18 cellular contexts compared by ENCODE assay signal in genomic region chr10:26821699-26822542, GRCh38. TPM values are rescaled to one million over a fixed set of nuclear protein-coding genes. Genes with fewer than 3 reads are reported as not detected.
DNase-seq lines count a peak whose midpoint lies in the region; ATAC-seq and TF ChIP-seq lines count a peak whose summit lies in the region.
"Had no signal": no experiment of that assay in that cellular context is flagged by ENCODE, and none has a peak within 500 bp of the region (broad histone marks: within the 10 kb centered on the region; RNA-seq: fewer than 3 reads in every experiment).

No MANE protein-coding gene starts in this region.

- CTCF ChIA-PET in activated naive CD4-positive, alpha-beta T cell treated with anti-CD3 and anti-CD28 coated beads for 36 hours (lab: Charles Lee) = interaction anchor here (0.6 kb wide), 1 partner anchor 142 kb away, joined by 3 read pairs; no protein-coding TSS in a partner anchor
- CTCF ChIA-PET in HEK293 (lab: Yijun Ruan, JAX) = no interaction called here

- no peak overlapping the region for H3K4me3 Mint-ChIP-seq in activated naive CD4-positive, alpha-beta T cell treated with anti-CD3 and anti-CD28 coated beads for 36 hours
- H3K4me3 Mint-ChIP-seq in activated T-helper 1 cell treated with anti-CD3 and anti-CD28 coated beads, Interleukin-12 subunit alpha, Interleukin-12 subunit beta, Interleukin-2, Interleukin-4 antibody, amounts not matched to agents 30 ng/mL and 10 ng/mL and 1 ng/mL, durations not matched to agents 14 hours and 24 hours and 36 hours = no peak overlapping the region
- peak overlapping the region; percentile 23 for H3K4me3 Mint-ChIP-seq in natural killer cell treated with Interleukin-12 subunit alpha and Interleukin-12 subunit beta and Interleukin-15 and Interleukin-18, amount 100 ng/mL, for 72 hours
- H3K4me3 Mint-ChIP-seq: HFFc6 had no signal

- no peak overlapping the region for H3K27ac ChIP-seq in HEK293 (ENCODE audit: extremely low read depth, low read depth, low read length)
- H3K27ac ChIP-seq in coronary artery = no peak overlapping the region
- H3K27ac ChIP-seq: epithelial cell of prostate, gastroesophageal sphincter, thoracic aorta had no signal

- H3K27me3 Mint-ChIP-seq in activated naive CD4-positive, alpha-beta T cell treated with anti-CD3 and anti-CD28 coated beads for 36 hours (ENCODE audit: low read depth) = no peaks in the 10 kb centered on the region
- no peaks in the 10 kb centered on the region for H3K27me3 Mint-ChIP-seq in activated T-helper 1 cell treated with anti-CD3 and anti-CD28 coated beads, Interleukin-12 subunit alpha, Interleukin-12 subunit beta, Interleukin-2, Interleukin-4 antibody, amounts not matched to agents 30 ng/mL and 10 ng/mL and 1 ng/mL, durations not matched to agents 14 hours and 24 hours and 36 hours (ENCODE audit: insufficient read depth)
- no peaks in the 10 kb centered on the region for H3K27me3 Mint-ChIP-seq in natural killer cell treated with Interleukin-12 subunit alpha and Interleukin-12 subunit beta and Interleukin-15 and Interleukin-18, amount 100 ng/mL, for 72 hours

- POLR2A ChIA-PET in HEK293 (lab: Yijun Ruan, JAX) = no interaction called here

- no peak overlapping the region for H3K4me3 ChIP-seq in HEK293 (ENCODE audit: low read depth, low read length)
- no peak overlapping the region for H3K4me3 ChIP-seq in coronary artery
- H3K4me3 ChIP-seq: gastroesophageal sphincter, thoracic aorta had no signal

- H3K27ac Mint-ChIP-seq in activated naive CD4-positive, alpha-beta T cell treated with anti-CD3 and anti-CD28 coated beads for 36 hours = peak overlapping the region; percentile 19
- peak overlapping the region; percentile 64 for H3K27ac Mint-ChIP-seq in activated T-helper 1 cell treated with anti-CD3 and anti-CD28 coated beads, Interleukin-12 subunit alpha, Interleukin-12 subunit beta, Interleukin-2, Interleukin-4 antibody, amounts not matched to agents 30 ng/mL and 10 ng/mL and 1 ng/mL, durations not matched to agents 14 hours and 24 hours and 36 hours
- peak overlapping the region; percentile 7 to 62 for H3K27ac Mint-ChIP-seq in natural killer cell treated with Interleukin-12 subunit alpha and Interleukin-12 subunit beta and Interleukin-15 and Interleukin-18, amount 100 ng/mL, for 72 hours
- H3K27ac Mint-ChIP-seq: activated naive CD4-positive, alpha-beta T cell treated with anti-CD3 and anti-CD28 coated beads, Interleukin-2, amount 50 U/mL, for 72 hours; HFFc6 had no signal

- peaks cover 0 to 6% of the 10 kb centered on the region in 2 experiments; a peak in 1 of 3 replicates for H3K36me3 ChIP-seq in HEK293 (ENCODE audit: control insufficient read depth in 2 of 2, insufficient read depth in 1 of 2, low read length in 2 of 2)
- H3K36me3 ChIP-seq: thoracic aorta had no signal

- intact Hi-C loops in activated naive CD4-positive, alpha-beta T cell treated with anti-CD3 and anti-CD28 coated beads for 36 hours (cut with micrococcal nuclease) = no loop called here
- intact Hi-C loops in activated T-helper 1 cell treated with anti-CD3 and anti-CD28 coated beads, Interleukin-12 subunit alpha, Interleukin-12 subunit beta, Interleukin-2, Interleukin-4 antibody, amounts not matched to agents 30 ng/mL and 10 ng/mL and 1 ng/mL, durations not matched to agents 14 hours and 24 hours and 36 hours (cut with micrococcal nuclease) = loop anchor here (1.0 to 2.0 kb wide), 2 partner anchors 8 to 15 kb away; no protein-coding TSS in a partner anchor

- H3K9me3 ChIP-seq in HEK293 (ENCODE audit: control insufficient read depth, insufficient read depth, low read depth, low read length) = no peaks in the 10 kb centered on the region
- H3K9me3 ChIP-seq: gastroesophageal sphincter, thoracic aorta had no signal

- no peak for DNase-seq in activated naive CD4-positive, alpha-beta T cell treated with anti-CD3 and anti-CD28 coated beads for 36 hours
- no peak for DNase-seq in activated naive CD4-positive, alpha-beta T cell (lab: John Stamatoyannopoulos, UW)
- no peak for DNase-seq in activated T-helper 1 cell treated with anti-CD3 and anti-CD28 coated beads, Interleukin-12 subunit alpha, Interleukin-12 subunit beta, Interleukin-2, Interleukin-4 antibody, amounts not matched to agents 30 ng/mL and 10 ng/mL and 1 ng/mL, durations not matched to agents 14 hours and 24 hours and 36 hours (ENCODE audit: low spot score)
- no peak for DNase-seq in natural killer cell treated with Interleukin-12 subunit alpha and Interleukin-12 subunit beta and Interleukin-15 and Interleukin-18, amount 100 ng/mL, for 72 hours (ENCODE audit: low spot score)
- DNase-seq in NCI-H526 (lab: John Stamatoyannopoulos, UW) = no peak
- DNase-seq in coronary artery (ENCODE audit: low spot score) = no peak
- DNase-seq in hippocampal formation (lab: John Stamatoyannopoulos, UW) = no peak
- DNase-seq: dermis blood vessel endothelial cell, HFFc6, midbrain, NCI-H446 treated with DMSO at 0.1 percent for 48 hours, retina, Right ventricle myocardium superior had no signal

- no peaks in the 10 kb centered on the region for H3K4me1 ChIP-seq in HEK293 (ENCODE audit: control insufficient read depth, insufficient read depth, low read length)

- no peaks in the 10 kb centered on the region for H3K9me3 Mint-ChIP-seq in activated naive CD4-positive, alpha-beta T cell treated with anti-CD3 and anti-CD28 coated beads for 36 hours
- no peaks in the 10 kb centered on the region for H3K9me3 Mint-ChIP-seq in activated T-helper 1 cell treated with anti-CD3 and anti-CD28 coated beads, Interleukin-12 subunit alpha, Interleukin-12 subunit beta, Interleukin-2, Interleukin-4 antibody, amounts not matched to agents 30 ng/mL and 10 ng/mL and 1 ng/mL, durations not matched to agents 14 hours and 24 hours and 36 hours
- no peaks in the 10 kb centered on the region for H3K9me3 Mint-ChIP-seq in natural killer cell treated with Interleukin-12 subunit alpha and Interleukin-12 subunit beta and Interleukin-15 and Interleukin-18, amount 100 ng/mL, for 72 hours
- H3K9me3 Mint-ChIP-seq: activated naive CD4-positive, alpha-beta T cell treated with anti-CD3 and anti-CD28 coated beads, Interleukin-2, amount 50 U/mL, for 72 hours; HFFc6 had no signal

- ATAC-seq in natural killer cell treated with Interleukin-12 subunit alpha and Interleukin-12 subunit beta and Interleukin-15 and Interleukin-18, amount 100 ng/mL, for 72 hours = peak; percentile 66 to 67
- ATAC-seq: gastroesophageal sphincter had no signal

- H3K4me1 Mint-ChIP-seq in activated naive CD4-positive, alpha-beta T cell treated with anti-CD3 and anti-CD28 coated beads for 36 hours (ENCODE audit: low read depth) = peaks cover 62% of the 10 kb centered on the region
- peaks cover 44% of the 10 kb centered on the region for H3K4me1 Mint-ChIP-seq in activated T-helper 1 cell treated with anti-CD3 and anti-CD28 coated beads, Interleukin-12 subunit alpha, Interleukin-12 subunit beta, Interleukin-2, Interleukin-4 antibody, amounts not matched to agents 30 ng/mL and 10 ng/mL and 1 ng/mL, durations not matched to agents 14 hours and 24 hours and 36 hours (ENCODE audit: low read depth)
- H3K4me1 Mint-ChIP-seq in natural killer cell treated with Interleukin-12 subunit alpha and Interleukin-12 subunit beta and Interleukin-15 and Interleukin-18, amount 100 ng/mL, for 72 hours (ENCODE audit: low read depth in 2 of 2) = peaks cover 45 to 49% of the 10 kb centered on the region in 2 donors

- no peak for TF ChIP-seq CTCF in HEK293 (tag by site-specific recombination; IDR thresholded peaks at IDR 0.05)
- TF ChIP-seq CTCF in coronary artery (IDR thresholded peaks at IDR 0.05) = no peak

- H3K36me3 Mint-ChIP-seq in activated naive CD4-positive, alpha-beta T cell treated with anti-CD3 and anti-CD28 coated beads for 36 hours (ENCODE audit: low read depth) = peaks cover 20% of the 10 kb centered on the region
- peaks cover 33% of the 10 kb centered on the region for H3K36me3 Mint-ChIP-seq in activated T-helper 1 cell treated with anti-CD3 and anti-CD28 coated beads, Interleukin-12 subunit alpha, Interleukin-12 subunit beta, Interleukin-2, Interleukin-4 antibody, amounts not matched to agents 30 ng/mL and 10 ng/mL and 1 ng/mL, durations not matched to agents 14 hours and 24 hours and 36 hours (ENCODE audit: low read depth)
- H3K36me3 Mint-ChIP-seq in natural killer cell treated with Interleukin-12 subunit alpha and Interleukin-12 subunit beta and Interleukin-15 and Interleukin-18, amount 100 ng/mL, for 72 hours = peaks cover 10% of the 10 kb centered on the region

TF ChIP-seq in HEK293, 187 proteins besides CTCF, POLR2A, EP300 and RAD21 (continues in another document):
- peak; percentile 49; the same call in 1 of the 2 replicates for TF ChIP-seq WT1 (tag by site-specific recombination; IDR thresholded peaks at IDR 0.05)
- no peak for TF ChIP-seq ZNF174 (tag by site-specific recombination; IDR thresholded peaks at IDR 0.05)
- no peak for TF ChIP-seq ZNF416 (tag by site-specific recombination; IDR thresholded peaks at IDR 0.05)
- no peak for TF ChIP-seq ZNF155 (tag by site-specific recombination; IDR thresholded peaks at IDR 0.05)
- no peak for TF ChIP-seq ZNF214 (tag by site-specific recombination; IDR thresholded peaks at IDR 0.05; ENCODE audit: borderline replicate concordance)
- no peak for TF ChIP-seq ZNF202 (tag by site-specific recombination; IDR thresholded peaks at IDR 0.05; ENCODE audit: borderline replicate concordance)
- no peak for TF ChIP-seq ZNF558 (tag by site-specific recombination; IDR thresholded peaks at IDR 0.05)

RNA-seq across cellular contexts. Expression of gene ABI1, which starts 38.8 kb away (rescaled TPM):
- 10 to 100 TPM; 34.5 to 37.2 TPM for total RNA-seq in activated naive CD4-positive, alpha-beta T cell treated with anti-CD3 and anti-CD28 coated beads for 36 hours
- total RNA-seq in activated T-helper 1 cell treated with anti-CD3 and anti-CD28 coated beads, Interleukin-12 subunit alpha, Interleukin-12 subunit beta, Interleukin-2, Interleukin-4 antibody, amounts not matched to agents 30 ng/mL and 10 ng/mL and 1 ng/mL, durations not matched to agents 14 hours and 24 hours and 36 hours = 66.6 and 68.0 TPM in 2 replicates
- total RNA-seq in natural killer cell treated with Interleukin-12 subunit alpha and Interleukin-12 subunit beta and Interleukin-15 and Interleukin-18, amount 100 ng/mL, for 72 hours = 10 to 100 TPM; 42.1 to 66.7 TPM
